ENCODE assay signal across 26 cellular contexts in genomic region chr4:185270885-185271284, GRCh38.
"Had no signal": no experiment of that assay in that cellular context is flagged by ENCODE, and none has a peak within 500 bp of the region (broad histone marks: within the 10 kb centered on the region; RNA-seq: fewer than 3 reads in every experiment).

No MANE protein-coding gene starts in this region.

- H3K27ac ChIP-seq: heart right ventricle, hepatocyte, left ventricle myocardium inferior, neutrophil, parathyroid adenoma, psoas muscle, spleen, tibial nerve, upper lobe of left lung, vagina had no signal

- H3K27ac Mint-ChIP-seq: naive thymus-derived CD4-positive, alpha-beta T cell; natural killer cell treated with Interleukin-12 subunit alpha and Interleukin-12 subunit beta and Interleukin-15 and Interleukin-18, amount 100 ng/mL, for 72 hours; stimulated activated effector memory CD8-positive, alpha-beta T cell treated with anti-CD3 and anti-CD28 coated beads, Interleukin-12 subunit alpha, Interleukin-12 subunit beta, amount 100 ng/mL, for 72 hours; stimulated activated naive CD8-positive, alpha-beta T cell treated with anti-CD3 and anti-CD28 coated beads, Interleukin-15, Interleukin-2, amounts not matched to agents 100 ng/mL and 50 ng/mL, for 24 hours had no signal

- H3K4me1 ChIP-seq: parathyroid adenoma, tibial nerve, upper lobe of left lung, vagina had no signal

- H3K4me2 ChIP-seq: hepatocyte had no signal

- H3K4me3 ChIP-seq: heart right ventricle, hepatocyte, left ventricle myocardium inferior, lung, mucosa of descending colon, psoas muscle, spleen, tibial nerve, upper lobe of left lung, vagina had no signal

- H3K4me3 Mint-ChIP-seq: naive thymus-derived CD4-positive, alpha-beta T cell; natural killer cell treated with Interleukin-12 subunit alpha and Interleukin-12 subunit beta and Interleukin-15 and Interleukin-18, amount 100 ng/mL, for 72 hours; neural crest cell; stimulated activated effector memory CD8-positive, alpha-beta T cell treated with anti-CD3 and anti-CD28 coated beads, Interleukin-12 subunit alpha, Interleukin-12 subunit beta, amount 100 ng/mL, for 72 hours; stimulated activated naive CD8-positive, alpha-beta T cell treated with anti-CD3 and anti-CD28 coated beads, Interleukin-15, Interleukin-2, amounts not matched to agents 100 ng/mL and 50 ng/mL, for 24 hours had no signal

- H3K79me2 ChIP-seq: hepatocyte, parathyroid adenoma had no signal

- H3K27me3 ChIP-seq: heart right ventricle, hepatocyte, spleen, tibial nerve, upper lobe of left lung, vagina had no signal

- H3K9me3 Mint-ChIP-seq: naive thymus-derived CD4-positive, alpha-beta T cell; natural killer cell treated with Interleukin-12 subunit alpha and Interleukin-12 subunit beta and Interleukin-15 and Interleukin-18, amount 100 ng/mL, for 72 hours; neural crest cell; stimulated activated effector memory CD8-positive, alpha-beta T cell treated with anti-CD3 and anti-CD28 coated beads, Interleukin-12 subunit alpha, Interleukin-12 subunit beta, amount 100 ng/mL, for 72 hours; stimulated activated naive CD8-positive, alpha-beta T cell treated with anti-CD3 and anti-CD28 coated beads, Interleukin-15, Interleukin-2, amounts not matched to agents 100 ng/mL and 50 ng/mL, for 24 hours had no signal

- H3K9ac ChIP-seq: parathyroid adenoma had no signal

- H3K9me3 ChIP-seq: heart right ventricle, left ventricle myocardium inferior, mucosa of descending colon, neutrophil, psoas muscle, spleen, tibial nerve, upper lobe of left lung, vagina had no signal

- H3K27me3 Mint-ChIP-seq: naive thymus-derived CD4-positive, alpha-beta T cell; natural killer cell treated with Interleukin-12 subunit alpha and Interleukin-12 subunit beta and Interleukin-15 and Interleukin-18, amount 100 ng/mL, for 72 hours; stimulated activated naive CD8-positive, alpha-beta T cell treated with anti-CD3 and anti-CD28 coated beads, Interleukin-15, Interleukin-2, amounts not matched to agents 100 ng/mL and 50 ng/mL, for 24 hours had no signal

- DNase-seq: heart right ventricle; islet precursor cell; left ventricle myocardium inferior; midbrain; mucosa of descending colon; naive thymus-derived CD4-positive, alpha-beta T cell; occipital lobe; psoas muscle; retina; right cardiac atrium; small intestine; spleen; stimulated activated CD4-positive, alpha-beta T cell treated with anti-CD3 and anti-CD28 coated beads, Interleukin-4, amount 100 ng/mL, for 24 hours; stimulated activated naive CD4-positive, alpha-beta T cell; substantia nigra; upper lobe of left lung had no signal

- FAIRE-seq: small intestine had no signal

- H2AFZ ChIP-seq: hepatocyte, parathyroid adenoma had no signal

- H3K4me1 Mint-ChIP-seq: stimulated activated effector memory CD8-positive, alpha-beta T cell treated with anti-CD3 and anti-CD28 coated beads, Interleukin-12 subunit alpha, Interleukin-12 subunit beta, amount 100 ng/mL, for 72 hours had no signal

- H3K36me3 ChIP-seq: neutrophil had no signal
